ENCODE assay signal across 8 cellular contexts in genomic region chr10:102917314-102917961, GRCh38. TPM values are rescaled to one million over a fixed set of nuclear protein-coding genes. Genes with fewer than 3 reads are reported as not detected.
A peak's percentile ranks its signal among the peaks of the same experiment; 100 is the strongest.
DNase-seq lines count a peak whose midpoint lies in the region; FAIRE-seq and TF ChIP-seq lines count a peak whose summit lies in the region.

No MANE protein-coding gene starts in this region.

- TF ChIP-seq CTCF in GM06990 (IDR thresholded peaks at IDR 0.05; ENCODE audit: insufficient read depth, low read length, poor library complexity, severe bottlenecking) = peak; percentile 91
- peak; percentile 100 for TF ChIP-seq CTCF in H9 (conservative IDR thresholded peaks at IDR 0.05)
- TF ChIP-seq CTCF in astrocyte (IDR thresholded peaks at IDR 0.05; ENCODE audit: insufficient read depth, low read depth, low read length) = peak; percentile 55
- TF ChIP-seq CTCF in vagina (IDR thresholded peaks at IDR 0.05) = peak; percentile 83 to 99 (median 97)

- H2BK5ac ChIP-seq in H9 (ENCODE audit: insufficient read length, low read length) = no peak overlapping the region

- H3K23me2 ChIP-seq in H9 (ENCODE audit: insufficient read length, low read depth, low read length, poor library complexity, severe bottlenecking) = peaks cover 21% of the 10 kb centered on the region

- H2AK5ac ChIP-seq in H9 (ENCODE audit: insufficient read length, low read length) = no peak overlapping the region

- peaks cover 27% of the 10 kb centered on the region for H3K27me3 Mint-ChIP-seq in H9 (ENCODE audit: low read depth)
- peaks cover 10% of the 10 kb centered on the region for H3K27me3 Mint-ChIP-seq in astrocyte (ENCODE audit: low read depth, unreplicated experiment)

- peak overlapping the region; percentile 75 for H2BK120ac ChIP-seq in H9 (ENCODE audit: low read depth, low read length, poor library complexity, severe bottlenecking)

- no peaks in the 10 kb centered on the region for H3K27me3 ChIP-seq in GM06990 (replicated peaks; ENCODE audit: control insufficient read depth, insufficient read depth, low read length)
- peaks cover 6% of the 10 kb centered on the region; the same call in 1 of the 2 replicates for H3K27me3 ChIP-seq in H9 (ENCODE audit: insufficient read depth, low read length)
- peaks cover 11% of the 10 kb centered on the region for H3K27me3 ChIP-seq in astrocyte (ENCODE audit: insufficient read depth, low read length)
- no peaks in the 10 kb centered on the region for H3K27me3 ChIP-seq in vagina

- H3K4me3 Mint-ChIP-seq in H9 = peak overlapping the region; percentile 92 to 93
- H3K4me3 Mint-ChIP-seq in astrocyte (ENCODE audit: unreplicated experiment) = peak overlapping the region; percentile 88

- H4K91ac ChIP-seq in H9 (ENCODE audit: insufficient read length, low read depth, low read length) = no peak overlapping the region

- H3K79me2 ChIP-seq in H9 (ENCODE audit: insufficient read depth, low read length) = no peaks in the 10 kb centered on the region
- H3K79me2 ChIP-seq in astrocyte (ENCODE audit: insufficient read depth, low read length) = peaks cover 7% of the 10 kb centered on the region

- WGBS in H9 (ENCODE audit: extremely low coverage, insufficient read length, low lambda C conversion rate) = no CpG with 5 or more reads among the region's 45 CpGs

- no peak for TF ChIP-seq POLR2A in vagina (IDR thresholded peaks at IDR 0.05)

- no peak for FAIRE-seq in astrocyte (lab: Jason Lieb, UNC)

- no peak overlapping the region for H3K56ac ChIP-seq in H9 (ENCODE audit: insufficient read length, low read depth, low read length)

- H3K79me1 ChIP-seq in H9 (ENCODE audit: insufficient read depth, low read depth, low read length, poor library complexity, severe bottlenecking) = no peaks in the 10 kb centered on the region

- no peaks in the 10 kb centered on the region for H3K36me3 ChIP-seq in GM06990 (ENCODE audit: control insufficient read depth, insufficient read depth, low read length)
- H3K36me3 ChIP-seq in astrocyte (ENCODE audit: insufficient read depth, low read length) = no peaks in the 10 kb centered on the region
- H3K36me3 ChIP-seq in vagina = no peaks in the 10 kb centered on the region

- H3K9ac ChIP-seq in H9 (ENCODE audit: extremely low read depth, insufficient read length, low read length) (no peak overlapping the region), astrocyte (ENCODE audit: low read length) (peak overlapping the region; percentile 75)

- no peak overlapping the region for H4K5ac ChIP-seq in H9 (ENCODE audit: insufficient read length, low read depth, low read length)

- H3K4me3 ChIP-seq in GM06990 (replicated peaks; ENCODE audit: low read depth, low read length) (peak overlapping the region; percentile 74), astrocyte (ENCODE audit: insufficient read depth, low read depth, low read length) (peak overlapping the region; percentile 81), vagina (peak overlapping the region; percentile 83 to 85)

- no peaks in the 10 kb centered on the region for H4K20me1 ChIP-seq in H9 (ENCODE audit: control insufficient read depth, insufficient read depth, insufficient read length)
- peaks cover 23% of the 10 kb centered on the region for H4K20me1 ChIP-seq in astrocyte (ENCODE audit: insufficient read depth, low read length)

- no peak overlapping the region for H2BK20ac ChIP-seq in H9 (ENCODE audit: low read depth, low read length, poor library complexity, severe bottlenecking)

- no peak overlapping the region for H3T11ph ChIP-seq in H9 (ENCODE audit: low read length)

- no peak overlapping the region for H4K8ac ChIP-seq in H9 (replicated peaks; ENCODE audit: insufficient read length, low read depth, low read length)

- intact Hi-C loops in vagina (cut with DNase I) = loop anchor here (2.0 kb wide), 1 partner anchor 151 kb away; no protein-coding TSS in a partner anchor

- H3K9me3 ChIP-seq in H9 (ENCODE audit: control insufficient read depth, low read depth, low read length) = no peaks in the 10 kb centered on the region
- H3K9me3 ChIP-seq in astrocyte (ENCODE audit: insufficient read depth, low read depth, low read length) = no peaks in the 10 kb centered on the region
- no peaks in the 10 kb centered on the region for H3K9me3 ChIP-seq in vagina

- H2BK12ac ChIP-seq in H9 (ENCODE audit: insufficient read length, low read depth, low read length) = no peak overlapping the region

- H3K27ac Mint-ChIP-seq in H9 (peak overlapping the region; percentile 85 to 97 (median 91); a peak in 4 of 7 replicates), astrocyte (ENCODE audit: unreplicated experiment) (peak overlapping the region; percentile 34)

- H3K14ac ChIP-seq in H9 (ENCODE audit: insufficient read depth, low read length) = peak overlapping the region; percentile 83

- no peak overlapping the region for H2BK15ac ChIP-seq in H9 (ENCODE audit: low read depth, low read length)

- H3K27ac ChIP-seq in H9 (ENCODE audit: insufficient read length, low read depth, low read length) (no peak overlapping the region), astrocyte (ENCODE audit: low read depth, low read length) (peak overlapping the region; percentile 71), vagina (peak overlapping the region; percentile 99)

- no peak overlapping the region for H3K23ac ChIP-seq in H9 (ENCODE audit: insufficient read length, low read depth, low read length)

- H3K36me3 Mint-ChIP-seq in H9 (ENCODE audit: insufficient read depth in 1 of 3, low read depth in 3 of 3) = peaks cover 0 to 12% (median 4%) of the 10 kb centered on the region in 3 experiments; a peak in 1 of 7 replicates
- peaks cover 1% of the 10 kb centered on the region for H3K36me3 Mint-ChIP-seq in astrocyte (ENCODE audit: low read depth, unreplicated experiment)

- peaks cover 36 to 41% of the 10 kb centered on the region in 2 experiments for H3K4me1 Mint-ChIP-seq in H9
- H3K4me1 Mint-ChIP-seq in astrocyte (ENCODE audit: low read depth, unreplicated experiment) = peaks cover 11% of the 10 kb centered on the region

- H3K4ac ChIP-seq in H9 (ENCODE audit: low read depth, low read length) = no peak overlapping the region

- DNase-seq in GM06990 (ENCODE audit: extremely low read depth, insufficient read length) (no peak), H9 (peak; percentile 87), M059J (ENCODE audit: low read depth) (peak; percentile 61), T-helper 9 cell (peak; percentile 77), astrocyte (ENCODE audit: low read depth) (peak; percentile 22), hypothalamus (lab: John Stamatoyannopoulos, UW) (peak in 48 of 51 donors; percentile 40 to 92 (median 78)), retina (peak; percentile 96), vagina (ENCODE audit: extremely low spot score in 2 of 2) (no peak)

- H3K9me3 Mint-ChIP-seq in H9 (no peaks in the 10 kb centered on the region; a peak in 1 of 5 replicates), astrocyte (ENCODE audit: unreplicated experiment) (peaks cover 3% of the 10 kb centered on the region)

- H3K18ac ChIP-seq in H9 (ENCODE audit: insufficient read length, low read depth, low read length) = peak overlapping the region; percentile 80

- H3K4me2 ChIP-seq in H9 (ENCODE audit: insufficient read depth, insufficient read length, low read length) = peak overlapping the region; percentile 82
- H3K4me2 ChIP-seq in astrocyte (ENCODE audit: low read length) = peak overlapping the region; percentile 92

- H3K4me1 ChIP-seq in H9 (ENCODE audit: insufficient read depth, low read length) (no peaks in the 10 kb centered on the region; the same call in 1 of the 2 replicates), astrocyte (ENCODE audit: insufficient read depth, low read length) (peaks cover 18% of the 10 kb centered on the region), vagina (peaks cover 34% of the 10 kb centered on the region)

- H2AFZ ChIP-seq in H9 (ENCODE audit: low read length) (peak overlapping the region; percentile 79), astrocyte (ENCODE audit: low read depth, low read length) (peak overlapping the region; percentile 72)

RNA-seq across cellular contexts. Expression of gene CNNM2, which starts 0.7 kb away (rescaled TPM):
- total RNA-seq in H9 (2021) = 17.0 and 17.5 TPM in 2 replicates
- total RNA-seq in M059J (2014; rRNA removed; shearing (Covaris generic)) = 1.9 and 4.9 TPM in 2 replicates
- 9.9 and 10.6 TPM in 2 replicates for total RNA-seq in astrocyte
- total RNA-seq in vagina = 9.6 TPM

RNA-seq across cellular contexts. Expression of gene AS3MT, which starts 48.2 kb away (rescaled TPM):
- 16.4 and 16.5 TPM in 2 replicates for total RNA-seq in H9 (2021)
- 0.12 and 1.5 TPM in 2 replicates for total RNA-seq in M059J (2014; rRNA removed; shearing (Covaris generic))
- total RNA-seq in astrocyte = 0.34 and 0.64 TPM in 2 replicates
- total RNA-seq in vagina = 3.2 TPM

Comparison
In these comparisons a context has a peak if more than half of its experiments do, and no peak if none do; other contexts are left out.
1. DNase-seq: peak in H9 (single experiment), M059J (single experiment), T-helper 9 cell (single experiment), astrocyte (single experiment), hypothalamus (48 of 51) and retina (single experiment); none in GM06990 (single experiment) and vagina (0 of 2).
2. Peak in every context shown above with its lines, with median percentiles within 50 percentile points of each other: H3K4me3 ChIP-seq and CTCF ChIP-seq.